In the genomic region with DNA sequence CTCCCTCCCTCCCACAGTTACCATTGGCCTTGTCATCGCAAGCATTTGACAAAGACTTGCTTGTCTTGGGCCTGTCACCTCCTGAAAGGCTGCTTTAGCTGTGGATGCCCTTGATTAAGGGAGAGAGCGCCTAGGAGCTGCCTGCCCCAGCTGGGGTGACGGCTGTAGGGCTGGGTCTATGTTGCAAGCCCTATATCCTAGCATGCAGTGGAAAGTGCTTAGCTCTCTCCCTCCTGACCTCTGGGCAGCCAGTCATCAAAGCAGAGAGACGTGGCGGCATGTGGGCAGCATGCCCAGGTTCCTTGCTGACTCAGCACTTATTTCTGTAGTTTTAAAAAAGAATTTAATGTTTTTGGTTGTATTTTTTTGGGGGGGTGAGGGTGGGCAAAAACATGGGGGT, we compare ENCODE assay signal across 2 cellular contexts.
TF ChIP-seq lines count a peak whose summit lies in the region.

No MANE protein-coding gene starts in this region.

TF ChIP-seq in HepG2, 621 proteins besides CTCF, POLR2A, EP300 and RAD21:
- no peak for TF ChIP-seq SMYD3 (CRISPR knock-in tag; IDR thresholded peaks at IDR 0.05)
- peak; percentile 97 to 99 for TF ChIP-seq MAFK (conservative IDR thresholded peaks at IDR 0.05 in 1 of 2, IDR thresholded peaks at IDR 0.05 in 1 of 2; ENCODE audit: low read length in 2 of 2)
- peak; percentile 99 for TF ChIP-seq MAFF (IDR thresholded peaks at IDR 0.05; ENCODE audit: low read depth, low read length)

TF ChIP-seq in GM12891, 5 proteins besides CTCF, POLR2A, EP300 and RAD21 (continued from another document):
- TF ChIP-seq PAX5 (IDR thresholded peaks at IDR 0.05; ENCODE audit: insufficient read depth, low read length, severe bottlenecking) (no peak), POLR2AphosphoS5 (IDR thresholded peaks at IDR 0.05; ENCODE audit: low read depth, low read length) (no peak), SPI1 (IDR thresholded peaks at IDR 0.05; ENCODE audit: low read depth, low read length) (no peak), POU2F2 (IDR thresholded peaks at IDR 0.05; ENCODE audit: low read depth, low read length) (no peak)
